Comparison of ENCODE assay signal across 8 cellular contexts in the genomic region with DNA sequence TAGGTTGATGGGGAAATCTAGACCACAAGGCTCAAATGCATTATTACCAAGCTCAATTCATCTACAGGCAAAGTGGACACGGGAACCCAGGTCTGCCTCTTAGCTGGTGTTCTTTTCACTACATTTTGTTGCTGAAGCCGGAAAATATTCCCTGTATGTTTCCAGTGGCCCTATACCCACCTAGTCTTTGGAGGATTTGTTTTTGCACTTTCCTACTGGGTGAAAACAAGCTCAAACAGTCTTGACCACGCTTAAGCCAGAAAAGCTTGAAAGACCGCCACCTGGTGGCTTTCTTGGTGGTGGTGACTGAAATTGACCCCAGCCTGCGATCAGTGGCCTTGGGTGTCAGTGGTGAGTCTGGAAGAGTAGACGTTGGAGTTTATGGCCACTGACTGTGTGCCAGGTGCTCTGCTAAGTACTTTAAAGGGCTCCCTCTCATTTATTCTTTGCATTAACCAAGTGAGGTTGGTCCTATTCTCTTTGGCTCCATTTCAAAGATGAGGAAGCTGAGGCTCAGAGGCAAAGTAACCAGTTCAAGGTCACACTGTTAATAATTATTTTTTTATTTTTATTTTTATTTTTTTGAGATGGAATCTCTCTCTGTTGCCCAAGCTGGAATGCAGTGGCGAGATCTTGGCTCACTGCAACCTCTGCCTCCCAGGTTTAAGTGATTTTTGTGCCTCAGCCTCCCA. TPM values are rescaled to one million over a fixed set of nuclear protein-coding genes. Genes with fewer than 3 reads are reported as not detected.
DNase-seq lines count a peak whose midpoint lies in the region; ATAC-seq, FAIRE-seq and TF ChIP-seq lines count a peak whose summit lies in the region.

No MANE protein-coding gene starts in this region.

- H3K4me1 Mint-ChIP-seq in activated CD4-positive, alpha-beta memory T cell treated with anti-CD3 and anti-CD28 coated beads, Interleukin-2, amount 10 ng/mL, durations not matched to agents 7 days and 5 days, result no peaks in the 10 kb centered on the region
- no peaks in the 10 kb centered on the region for H3K4me1 Mint-ChIP-seq in nephron

- TF ChIP-seq CTCF in AG09309 (IDR thresholded peaks at IDR 0.05; ENCODE audit: control insufficient read depth, insufficient read depth, low read depth, low read length, missing control alignments), result peak; percentile 82
- peak; percentile 62 to 70 (median 68) for TF ChIP-seq CTCF in esophagus muscularis mucosa (IDR thresholded peaks at IDR 0.05)
- peak; percentile 46 to 71 (median 52) for TF ChIP-seq CTCF in nephron (IDR thresholded peaks at IDR 0.05; ENCODE audit: unreplicated experiment in 3 of 3)
- peak; percentile 70 for TF ChIP-seq CTCF in upper lobe of right lung (IDR thresholded peaks at IDR 0.05)

- H3K36me3 Mint-ChIP-seq in activated CD4-positive, alpha-beta memory T cell treated with anti-CD3 and anti-CD28 coated beads, Interleukin-2, amount 10 ng/mL, durations not matched to agents 7 days and 5 days (ENCODE audit: low read depth), result no peaks in the 10 kb centered on the region
- no peaks in the 10 kb centered on the region for H3K36me3 Mint-ChIP-seq in nephron (ENCODE audit: low read depth)

- ATAC-seq in upper lobe of right lung (peak; percentile 78), HG03139 (IDR thresholded peaks at IDR 0.05; ENCODE audit: unreplicated experiment) (no peak)

- 20% methylated on average over 5 of the region's 7 CpGs for WGBS in esophagus muscularis mucosa

- FAIRE-seq in GM12891 (lab: Jason Lieb, UNC), result peak; percentile 69

- H3K4me3 Mint-ChIP-seq in activated CD4-positive, alpha-beta memory T cell treated with anti-CD3 and anti-CD28 coated beads, Interleukin-2, amount 10 ng/mL, durations not matched to agents 7 days and 5 days, result no peak overlapping the region
- H3K4me3 Mint-ChIP-seq in nephron, result no peak overlapping the region

- CTCF ChIA-PET in activated CD4-positive, alpha-beta memory T cell treated with anti-CD3 and anti-CD28 coated beads, Interleukin-2, amount 10 ng/mL, durations not matched to agents 7 days and 5 days (lab: Charles Lee), result interaction anchor here (0.6 to 7.6 kb wide), 24 partner anchors 9 to 504 kb away, joined by 3 to 152 read pairs (median 4); a partner anchor contains a TSS

- no peaks in the 10 kb centered on the region for H3K9me3 Mint-ChIP-seq in activated CD4-positive, alpha-beta memory T cell treated with anti-CD3 and anti-CD28 coated beads, Interleukin-2, amount 10 ng/mL, durations not matched to agents 7 days and 5 days
- H3K9me3 Mint-ChIP-seq in nephron, result no peaks in the 10 kb centered on the region

- H3K27me3 Mint-ChIP-seq in activated CD4-positive, alpha-beta memory T cell treated with anti-CD3 and anti-CD28 coated beads, Interleukin-2, amount 10 ng/mL, durations not matched to agents 7 days and 5 days, result peaks cover 58% of the 10 kb centered on the region
- peaks cover 91% of the 10 kb centered on the region for H3K27me3 Mint-ChIP-seq in nephron (ENCODE audit: low read depth)

- TF ChIP-seq EP300 in esophagus muscularis mucosa (IDR thresholded peaks at IDR 0.05), result no peak

- intact Hi-C loops in esophagus muscularis mucosa (cut with DNase I) (loop anchor here (1.0 to 10.0 kb wide), 2 partner anchors 127 to 247 kb away; no protein-coding TSS in a partner anchor), upper lobe of right lung (cut with DNase I) (loop anchor here (10.0 kb wide), 1 partner anchor 127 kb away; no protein-coding TSS in a partner anchor)

- no peaks in the 10 kb centered on the region for H3K9me3 ChIP-seq in esophagus muscularis mucosa
- H3K9me3 ChIP-seq in upper lobe of right lung, result no peaks in the 10 kb centered on the region

- H3K36me3 ChIP-seq in esophagus muscularis mucosa (no peaks in the 10 kb centered on the region), upper lobe of right lung (no peaks in the 10 kb centered on the region)

- peaks cover 0 to 86% (median 0%) of the 10 kb centered on the region in 4 donors for H3K27me3 ChIP-seq in esophagus muscularis mucosa
- peaks cover 48% of the 10 kb centered on the region for H3K27me3 ChIP-seq in upper lobe of right lung

- TF ChIP-seq POLR2A in GM12891 (IDR thresholded peaks at IDR 0.05; ENCODE audit: low read depth, low read length) (no peak), esophagus muscularis mucosa (IDR thresholded peaks at IDR 0.05; ENCODE audit: low read depth) (no peak)

- H3K27ac Mint-ChIP-seq in activated CD4-positive, alpha-beta memory T cell treated with anti-CD3 and anti-CD28 coated beads, Interleukin-2, amount 10 ng/mL, durations not matched to agents 7 days and 5 days, result no peak overlapping the region
- no peak overlapping the region for H3K27ac Mint-ChIP-seq in nephron

- H3K27ac ChIP-seq in esophagus muscularis mucosa (replicated peaks in 1 of 4) (no peak overlapping the region), upper lobe of right lung (no peak overlapping the region)

- no peak overlapping the region for H3K4me3 ChIP-seq in AG09309 (ENCODE audit: control insufficient read depth, low read depth, low read length)
- no peak overlapping the region for H3K4me3 ChIP-seq in esophagus muscularis mucosa
- no peak overlapping the region for H3K4me3 ChIP-seq in upper lobe of right lung

- DNase-seq in AG09309 (ENCODE audit: low read depth) (peak; percentile 11), GM12891 (ENCODE audit: insufficient read length, low spot score) (no peak), NCI-H2196 treated with DMSO at 0.1 percent for 48 hours (lab: John Stamatoyannopoulos, UW; ENCODE audit: unreplicated experiment) (peak; percentile 7), esophagus muscularis mucosa (ENCODE audit: extremely low spot score) (no peak), upper lobe of right lung (peak; percentile 74)
- peak; percentile 49 for DNase-seq in activated CD4-positive, alpha-beta memory T cell treated with anti-CD3 and anti-CD28 coated beads, Interleukin-2, amount 10 ng/mL, durations not matched to agents 7 days and 5 days

- POLR2A ChIA-PET in activated CD4-positive, alpha-beta memory T cell treated with anti-CD3 and anti-CD28 coated beads, Interleukin-2, amount 10 ng/mL, durations not matched to agents 7 days and 5 days (lab: Charles Lee), result interaction anchor here (1.5 kb wide), 1 partner anchor 126 kb away, joined by 5 read pairs; no protein-coding TSS in a partner anchor

- H3K4me1 ChIP-seq in esophagus muscularis mucosa (no peaks in the 10 kb centered on the region), upper lobe of right lung (no peaks in the 10 kb centered on the region)

TF ChIP-seq in GM12891, 5 proteins besides CTCF, POLR2A, EP300 and RAD21:
- no peak for TF ChIP-seq SPI1 (IDR thresholded peaks at IDR 0.05; ENCODE audit: low read depth, low read length)
- no peak for TF ChIP-seq POLR2AphosphoS5 (IDR thresholded peaks at IDR 0.05; ENCODE audit: low read depth, low read length)
- no peak for TF ChIP-seq TAF1 (IDR thresholded peaks at IDR 0.05; ENCODE audit: low read depth, low read length)
- no peak for TF ChIP-seq POU2F2 (IDR thresholded peaks at IDR 0.05; ENCODE audit: low read depth, low read length)
- TF ChIP-seq PAX5 (IDR thresholded peaks at IDR 0.05; ENCODE audit: insufficient read depth, low read length, severe bottlenecking), result no peak
TF ChIP-seq in GM12891: peak in this region for 0.

RNA-seq across cellular contexts. Expression of a gene that starts 11.1 kb away (rescaled TPM):
- polyA plus RNA-seq in GM12891 (2012; ENCODE audit: low read depth, missing spikeins), result not detected
- total RNA-seq in activated CD4-positive, alpha-beta memory T cell treated with anti-CD3 and anti-CD28 coated beads, Interleukin-2, amount 10 ng/mL, durations not matched to agents 7 days and 5 days, result not detected
- total RNA-seq in esophagus muscularis mucosa, result 1 to 10 TPM; 4.0 to 8.7 (median 5.0) TPM
- 128 TPM for total RNA-seq in upper lobe of right lung

Comparison
In these comparisons a context has a peak if more than half of its experiments do, and no peak if none do; other contexts are left out.
1. DNase-seq: peak in AG09309 (single experiment), NCI-H2196 treated with DMSO at 0.1 percent for 48 hours (single experiment), activated CD4-positive, alpha-beta memory T cell treated with anti-CD3 and anti-CD28 coated beads, Interleukin-2, amount 10 ng/mL, durations not matched to agents 7 days and 5 days (single experiment) and upper lobe of right lung (single experiment); none in GM12891 (single experiment) and esophagus muscularis mucosa (single experiment).
2. RNA of a gene that starts 11.1 kb away (total RNA-seq): 128 TPM in upper lobe of right lung (single experiment); 4.0 to 8.7 TPM in esophagus muscularis mucosa and not detected in activated CD4-positive, alpha-beta memory T cell treated with anti-CD3 and anti-CD28 coated beads, Interleukin-2, amount 10 ng/mL, durations not matched to agents 7 days and 5 days; every median in the first group is over 10 times any median in the second.
3. Peak in every context shown above with its lines, with median percentiles within 50 percentile points of each other: CTCF ChIP-seq.